In the genomic region with DNA sequence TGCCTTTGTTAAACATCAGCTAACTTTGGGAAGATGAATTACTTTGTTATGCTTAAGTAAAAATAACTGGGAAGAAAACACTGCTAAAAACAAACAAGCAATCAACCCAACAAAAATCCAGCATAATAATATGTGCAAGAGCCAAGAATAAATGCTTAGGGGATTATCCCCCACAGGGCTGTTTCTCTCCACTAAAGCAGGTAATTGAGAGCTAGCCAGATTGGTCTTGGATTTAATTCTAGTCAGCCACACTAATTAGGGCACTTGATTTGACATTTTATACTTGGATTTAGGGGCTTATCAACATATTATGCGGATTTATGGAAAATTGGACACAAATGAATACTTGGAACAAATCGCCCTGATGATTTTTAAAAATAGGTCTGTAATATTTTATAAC, we compare ENCODE assay signal across 21 cellular contexts.
"Had no signal": no experiment of that assay in that cellular context is flagged by ENCODE, and none has a peak within 500 bp of the region (broad histone marks: within the 10 kb centered on the region; RNA-seq: fewer than 3 reads in every experiment).

No MANE protein-coding gene starts in this region.

- H3K4me3 ChIP-seq: SJSA1, SK-N-MC had no signal

- H3K27me3 ChIP-seq: SJSA1 had no signal

- DNase-seq: KBM-7; MV-4-11; NCI-H1048; NCI-H1105; NCI-H1417; NCI-H1436 treated with DMSO at 0.1 percent for 48 hours; NCI-H1694; NCI-H187 treated with DMSO at 0.1 percent for 48 hours; NCI-H2029 treated with DMSO at 0.1 percent for 48 hours; NCI-H2171 treated with DMSO at 0.1 percent for 48 hours; NCI-H345; NCI-H446 treated with DMSO at 0.1 percent for 48 hours; NCI-H510A treated with DMSO at 0.1 percent for 48 hours; NK-92 treated with Interleukin-12 subunit alpha and Interleukin-12 subunit beta, amount 100 ng/mL, for 24 hours; PC-3; Right ventricle myocardium superior; RPMI8226; SIG-M5 had no signal

- ATAC-seq: PC-3 had no signal

- H3K9me3 ChIP-seq: SJSA1 had no signal

- FAIRE-seq: RCC 7860 had no signal

- H3K36me3 ChIP-seq: SJSA1 had no signal

- H3K27ac ChIP-seq: SJSA1, SK-N-MC had no signal
